In the genomic region with DNA sequence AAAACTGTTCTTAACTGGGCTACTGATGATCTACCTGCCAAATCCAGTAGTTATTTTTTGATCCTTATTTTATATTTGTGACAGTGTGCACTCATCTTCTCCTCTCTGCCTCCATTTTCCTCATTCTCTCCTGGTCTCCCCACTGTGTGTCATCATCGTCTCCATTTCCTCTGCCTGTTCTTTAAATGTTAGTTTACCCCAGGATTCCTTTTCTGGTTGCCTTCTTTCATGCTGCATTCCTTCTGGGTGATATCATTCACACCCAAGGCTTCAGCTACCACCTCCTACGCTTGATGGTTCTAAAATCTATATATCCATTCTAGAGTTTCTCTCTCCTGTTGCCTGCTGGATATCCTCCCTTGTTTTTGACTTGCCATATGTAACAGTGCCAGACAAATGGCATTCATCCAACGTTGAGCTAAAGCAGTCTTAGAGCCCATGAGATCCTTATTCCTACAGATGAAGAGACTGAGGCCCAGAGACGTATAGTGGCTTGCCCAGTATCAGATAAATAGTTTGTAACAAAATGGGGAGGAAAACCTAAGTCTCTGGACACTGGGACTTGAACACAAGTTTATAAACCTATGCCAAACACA, we compare ENCODE assay signal across 11 cellular contexts.
DNase-seq lines count a peak whose midpoint lies in the region; ATAC-seq and FAIRE-seq lines count a peak whose summit lies in the region.
"Had no signal": no experiment of that assay in that cellular context is flagged by ENCODE, and none has a peak within 500 bp of the region (broad histone marks: within the 10 kb centered on the region; RNA-seq: fewer than 3 reads in every experiment).

No MANE protein-coding gene starts in this region.

- no peak for FAIRE-seq in urothelium cell line (lab: Jason Lieb, UNC)

- no peak for ATAC-seq in HG02970 (IDR thresholded peaks at IDR 0.05; ENCODE audit: low FRiP score, unreplicated experiment)

- peak; percentile 25 for DNase-seq in HK-2 (ENCODE audit: unreplicated experiment)
- peak; percentile 79 for DNase-seq in amniotic epithelial cell (ENCODE audit: low read depth)
- peak; percentile 84 for DNase-seq in glomerular visceral epithelial cell (ENCODE audit: extremely low spot score)
- DNase-seq in urothelium cell line (ENCODE audit: low spot score) = peak; percentile 69
- no peak for DNase-seq in NCI-H82 (lab: John Stamatoyannopoulos, UW)
- no peak for DNase-seq in NCI-H524 treated with DMSO at 0.1 percent for 48 hours (lab: John Stamatoyannopoulos, UW)
- DNase-seq: activated CD8-positive, alpha-beta memory T cell treated with anti-CD3 and anti-CD28 coated beads for 24 hours; DND-41; NCI-H526; testis had no signal

Comparison
In these comparisons a context has a peak if more than half of its experiments do, and no peak if none do; other contexts are left out.
1. DNase-seq: peak in HK-2 (single experiment), amniotic epithelial cell (single experiment), glomerular visceral epithelial cell (single experiment) and urothelium cell line (single experiment); none in NCI-H82 (single experiment) and NCI-H524 treated with DMSO at 0.1 percent for 48 hours (single experiment).